Comparison of ENCODE assay signal across 8 cellular contexts in the genomic region with DNA sequence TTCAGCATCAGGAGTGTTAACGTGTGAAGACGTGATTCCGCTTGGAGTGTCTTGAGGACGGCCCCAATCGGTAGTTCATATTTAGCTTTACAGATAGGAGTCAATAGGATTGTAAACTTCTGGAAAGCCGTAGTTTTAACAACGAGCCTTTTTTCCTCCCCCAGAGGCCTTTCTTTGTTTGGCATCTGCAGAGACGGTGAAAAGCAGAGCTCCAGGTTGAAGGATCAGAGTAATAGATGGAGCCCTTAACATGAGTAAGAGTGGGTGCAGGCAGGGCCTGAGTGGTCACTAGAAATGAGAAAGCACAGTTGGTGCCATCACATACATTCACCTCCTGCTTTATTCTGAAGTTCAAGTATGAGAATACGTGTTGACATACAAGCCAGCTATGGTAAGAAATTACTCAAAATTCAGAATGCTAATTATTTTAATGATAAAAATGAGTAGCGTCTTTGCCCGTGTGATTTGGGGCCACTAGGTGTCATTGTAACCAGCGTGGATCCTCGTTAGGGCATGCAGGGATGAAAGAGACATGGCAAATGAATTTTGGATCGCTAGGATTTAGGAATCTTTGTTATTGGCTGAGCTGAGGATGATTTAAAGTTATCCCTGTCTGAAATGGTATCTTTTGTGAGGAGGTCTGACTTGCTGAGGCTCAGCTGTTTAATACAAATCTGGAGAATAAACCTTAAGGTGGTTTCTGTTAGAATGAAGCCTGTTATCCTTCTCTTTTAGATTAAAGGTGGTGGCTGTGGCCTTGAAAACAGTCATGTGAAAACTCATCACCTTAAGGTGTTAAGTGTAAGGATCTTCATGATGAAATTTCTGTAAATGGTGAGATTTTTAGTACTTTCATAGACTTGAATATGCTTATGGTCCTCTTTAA. TPM values are rescaled to one million over a fixed set of nuclear protein-coding genes. Genes with fewer than 3 reads are reported as not detected.
DNase-seq lines count a peak whose midpoint lies in the region; ATAC-seq and TF ChIP-seq lines count a peak whose summit lies in the region.

No MANE protein-coding gene starts in this region.

- H3K9me3 ChIP-seq in endocrine pancreas (ENCODE audit: control insufficient read depth, low read length) (no peaks in the 10 kb centered on the region), muscle layer of duodenum (ENCODE audit: control insufficient read depth in 1 of 2, low read length in 2 of 2) (no peaks in the 10 kb centered on the region)

- peak; percentile 47 for TF ChIP-seq CTCF in GM12865 (IDR thresholded peaks at IDR 0.05; ENCODE audit: insufficient read depth, low read depth, low read length, missing control alignments)

- peak overlapping the region; percentile 90 for H3K9ac ChIP-seq in endocrine pancreas (ENCODE audit: control insufficient read depth, insufficient read depth, low read length)

- H3K27ac ChIP-seq in muscle layer of duodenum (ENCODE audit: low read length) = peak overlapping the region; percentile 96

- ATAC-seq in GM21619 (IDR thresholded peaks at IDR 0.05; ENCODE audit: unreplicated experiment) = no peak
- ATAC-seq in HG03571 (IDR thresholded peaks at IDR 0.05; ENCODE audit: unreplicated experiment) = no peak

- H3K4me1 ChIP-seq in endocrine pancreas (ENCODE audit: control insufficient read depth, insufficient read depth, low read length) = no peaks in the 10 kb centered on the region
- H3K4me1 ChIP-seq in muscle layer of duodenum (ENCODE audit: control insufficient read depth in 1 of 2, insufficient read depth in 2 of 2, low read length in 2 of 2) = peaks cover 4 to 45% of the 10 kb centered on the region in 2 donors

- no peaks in the 10 kb centered on the region for H3K36me3 ChIP-seq in endocrine pancreas (ENCODE audit: control insufficient read depth, insufficient read depth, low read length)
- H3K36me3 ChIP-seq in muscle layer of duodenum (ENCODE audit: control insufficient read depth in 1 of 2, insufficient read depth in 2 of 2, low read length in 2 of 2) = peaks cover 0 to 13% of the 10 kb centered on the region in 2 donors

- DNase-seq in ACHN (peak; percentile 32), GM12865 (ENCODE audit: low read depth) (peak; percentile 31), RPMI7951 (ENCODE audit: low read depth) (peak; percentile 32), UCSD-AML1 (lab: John Stamatoyannopoulos, UW; ENCODE audit: unreplicated experiment) (no peak)

- peak overlapping the region; percentile 91 for H3K4me3 ChIP-seq in GM12865 (ENCODE audit: low read depth, low read length)
- peak overlapping the region; percentile 70 for H3K4me3 ChIP-seq in endocrine pancreas (ENCODE audit: control insufficient read depth, insufficient read depth, low read length)
- peak overlapping the region; percentile 89 to 90 for H3K4me3 ChIP-seq in muscle layer of duodenum (ENCODE audit: low read depth in 1 of 2, low read length in 2 of 2)

- H3K27me3 ChIP-seq in endocrine pancreas (ENCODE audit: control insufficient read depth, insufficient read depth, low read length) (no peaks in the 10 kb centered on the region), muscle layer of duodenum (ENCODE audit: low read depth, low read length) (no peaks in the 10 kb centered on the region)

- in situ Hi-C loops in ACHN (cut with HindIII; ENCODE audit: low pct_ligation_motif_present, low pct_unique_long_range_greater_than_20kb, low sequenced_read_pairs) = no loop called here

RNA-seq across cellular contexts. Expression of gene PRCD, which starts 18.6 kb away (rescaled TPM):
- total RNA-seq in RPMI7951 (2014; rRNA removed; shearing (Covaris generic)) = under 0.01 and 0.48 TPM in 2 replicates

RNA-seq across cellular contexts. Expression of gene CYGB, which starts 20.9 kb away (rescaled TPM):
- total RNA-seq in RPMI7951 (2014; rRNA removed; shearing (Covaris generic)) = 1.1 and 2.0 TPM in 2 replicates

RNA-seq across cellular contexts. Expression of gene ST6GALNAC2, which starts 27.2 kb away (rescaled TPM):
- total RNA-seq in RPMI7951 (2014; rRNA removed; shearing (Covaris generic)) = 10.7 and 11.4 TPM in 2 replicates

RNA-seq across cellular contexts. Expression of gene RHBDF2, which starts 57.2 kb away (rescaled TPM):
- 22.6 and 24.0 TPM in 2 replicates for total RNA-seq in RPMI7951 (2014; rRNA removed; shearing (Covaris generic))
